In the genomic region with DNA sequence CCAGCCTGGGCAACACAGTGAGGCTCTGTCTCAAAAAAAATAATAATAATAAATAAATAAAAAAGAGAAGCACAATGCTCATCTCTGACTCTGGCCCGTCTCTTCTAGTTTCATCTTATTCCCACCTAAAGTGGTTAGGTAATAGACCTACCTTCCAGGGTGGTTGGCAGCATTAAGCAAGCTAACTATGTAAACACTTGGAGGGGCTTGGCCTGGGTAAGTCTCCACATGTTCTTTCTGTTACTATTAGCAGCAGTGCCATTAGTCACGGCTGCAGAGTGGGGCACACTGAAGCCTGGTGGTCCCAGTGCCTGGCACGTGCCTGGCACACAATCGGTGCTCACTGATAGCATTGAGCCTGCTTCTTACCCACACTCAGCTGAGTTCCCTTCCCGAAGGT, we compare ENCODE assay signal across 12 cellular contexts. TPM values are rescaled to one million over a fixed set of nuclear protein-coding genes. Genes with fewer than 3 reads are reported as not detected.
DNase-seq lines count a peak whose midpoint lies in the region; ATAC-seq and TF ChIP-seq lines count a peak whose summit lies in the region.
"Not testable (repeated sequence)": the region's sequence is repeated elsewhere in the genome, so short reads cannot be mapped to it uniquely, and the experiment has no call there.
"Had no signal": no experiment of that assay in that cellular context is flagged by ENCODE, and none has a peak within 500 bp of the region (broad histone marks: within the 10 kb centered on the region; RNA-seq: fewer than 3 reads in every experiment).

No MANE protein-coding gene starts in this region.

- H3K4me3 ChIP-seq in left lung, result not testable (repeated sequence)
- H3K4me3 ChIP-seq in thymus (ENCODE audit: low read length), result peak overlapping the region; percentile 29

- peak overlapping the region in 2 of 3 donors; percentile 31 to 62 for H3K4me3 Mint-ChIP-seq in T-cell
- H3K4me3 Mint-ChIP-seq in activated CD8-positive, alpha-beta memory T cell treated with anti-CD3 and anti-CD28 coated beads, Interleukin-2, amount 10 ng/mL, durations not matched to agents 7 days and 5 days, result peak overlapping the region; percentile 68
- H3K4me3 Mint-ChIP-seq in activated naive CD8-positive, alpha-beta T cell, result peak overlapping the region; percentile 84
- peak overlapping the region; percentile 69 for H3K4me3 Mint-ChIP-seq in activated naive CD8-positive, alpha-beta T cell treated with anti-CD3 and anti-CD28 coated beads, Interleukin-2, amount 50 U/mL, for 24 hours
- H3K4me3 Mint-ChIP-seq in stimulated activated effector memory CD8-positive, alpha-beta T cell treated with anti-CD3 and anti-CD28 coated beads, Interleukin-12 subunit alpha, Interleukin-12 subunit beta, amount 100 ng/mL, for 72 hours, result peak overlapping the region; percentile 38

- POLR2A ChIA-PET in T-cell (lab: Charles Lee), result not testable (repeated sequence)

- DNase-seq in T-cell; activated CD8-positive, alpha-beta memory T cell treated with anti-CD3 and anti-CD28 coated beads, Interleukin-2, amount 10 ng/mL, durations not matched to agents 7 days and 5 days; activated naive CD8-positive, alpha-beta T cell treated with anti-CD3 and anti-CD28 coated beads, Interleukin-2, amount 50 U/mL, for 24 hours; left lung; stimulated activated effector memory CD8-positive, alpha-beta T cell treated with anti-CD3 and anti-CD28 coated beads, Interleukin-12 subunit alpha, Interleukin-12 subunit beta, amount 100 ng/mL, for 72 hours (ENCODE audit: low spot score in 2 of 2): not testable (repeated sequence)

- peaks cover 9 to 17% of the 10 kb centered on the region in 2 donors for H3K27me3 ChIP-seq in left lung
- H3K27me3 ChIP-seq in thymus (ENCODE audit: control insufficient read depth, insufficient read depth), result not testable (repeated sequence)

- intact Hi-C loops in left lung (cut with DNase I), result not testable (repeated sequence)

- H3K27ac Mint-ChIP-seq in T-cell, result peak overlapping the region; percentile 40 to 46
- peak overlapping the region; percentile 80 for H3K27ac Mint-ChIP-seq in activated CD8-positive, alpha-beta memory T cell treated with anti-CD3 and anti-CD28 coated beads, Interleukin-2, amount 10 ng/mL, durations not matched to agents 7 days and 5 days
- peak overlapping the region; percentile 93 for H3K27ac Mint-ChIP-seq in activated naive CD8-positive, alpha-beta T cell
- H3K27ac Mint-ChIP-seq in activated naive CD8-positive, alpha-beta T cell treated with anti-CD3 and anti-CD28 coated beads, Interleukin-2, amount 50 U/mL, for 24 hours, result peak overlapping the region; percentile 80
- H3K27ac Mint-ChIP-seq in stimulated activated effector memory CD8-positive, alpha-beta T cell treated with anti-CD3 and anti-CD28 coated beads, Interleukin-12 subunit alpha, Interleukin-12 subunit beta, amount 100 ng/mL, for 72 hours, result peak overlapping the region; percentile 74

- H3K27ac ChIP-seq in left lung; thymus (ENCODE audit: low read depth): not testable (repeated sequence)

- not testable (repeated sequence) for ATAC-seq in T-cell (replicated peaks in 1 of 4); activated CD8-positive, alpha-beta memory T cell treated with anti-CD3 and anti-CD28 coated beads, Interleukin-2, amount 10 ng/mL, durations not matched to agents 7 days and 5 days; activated naive CD8-positive, alpha-beta T cell treated with anti-CD3 and anti-CD28 coated beads, Interleukin-2, amount 50 U/mL, for 24 hours; stimulated activated effector memory CD8-positive, alpha-beta T cell treated with anti-CD3 and anti-CD28 coated beads, Interleukin-12 subunit alpha, Interleukin-12 subunit beta, amount 100 ng/mL, for 72 hours
- peak; percentile 82 for ATAC-seq in left lung

- CTCF ChIA-PET in T-cell (lab: Charles Lee); activated CD8-positive, alpha-beta memory T cell treated with anti-CD3 and anti-CD28 coated beads, Interleukin-2, amount 10 ng/mL, durations not matched to agents 7 days and 5 days (lab: Charles Lee): not testable (repeated sequence)

- WGBS in thymus, result 95% methylated on average over 5 of the region's 5 CpGs

- peaks cover 0 to 18% of the 10 kb centered on the region in 2 donors for H3K27me3 Mint-ChIP-seq in T-cell
- H3K27me3 Mint-ChIP-seq in activated CD8-positive, alpha-beta memory T cell treated with anti-CD3 and anti-CD28 coated beads, Interleukin-2, amount 10 ng/mL, durations not matched to agents 7 days and 5 days; activated naive CD8-positive, alpha-beta T cell; activated naive CD8-positive, alpha-beta T cell treated with anti-CD3 and anti-CD28 coated beads, Interleukin-2, amount 50 U/mL, for 24 hours: not testable (repeated sequence)

- not testable (repeated sequence) for H3K36me3 ChIP-seq in left lung
- H3K36me3 ChIP-seq in thymus (ENCODE audit: control insufficient read depth, insufficient read depth), result peaks cover 23% of the 10 kb centered on the region

- not testable (repeated sequence) for H3K36me3 Mint-ChIP-seq in T-cell; activated naive CD8-positive, alpha-beta T cell
- peaks cover 30% of the 10 kb centered on the region for H3K36me3 Mint-ChIP-seq in activated CD8-positive, alpha-beta memory T cell treated with anti-CD3 and anti-CD28 coated beads, Interleukin-2, amount 10 ng/mL, durations not matched to agents 7 days and 5 days
- H3K36me3 Mint-ChIP-seq in activated naive CD8-positive, alpha-beta T cell treated with anti-CD3 and anti-CD28 coated beads, Interleukin-2, amount 50 U/mL, for 24 hours (ENCODE audit: low read depth), result peaks cover 16% of the 10 kb centered on the region
- peaks cover 37% of the 10 kb centered on the region for H3K36me3 Mint-ChIP-seq in stimulated activated effector memory CD8-positive, alpha-beta T cell treated with anti-CD3 and anti-CD28 coated beads, Interleukin-12 subunit alpha, Interleukin-12 subunit beta, amount 100 ng/mL, for 72 hours

- not testable (repeated sequence) for H3K9me3 Mint-ChIP-seq in T-cell; activated CD8-positive, alpha-beta memory T cell treated with anti-CD3 and anti-CD28 coated beads, Interleukin-2, amount 10 ng/mL, durations not matched to agents 7 days and 5 days (ENCODE audit: low read depth); activated naive CD8-positive, alpha-beta T cell (ENCODE audit: low read depth); activated naive CD8-positive, alpha-beta T cell treated with anti-CD3 and anti-CD28 coated beads, Interleukin-2, amount 50 U/mL, for 24 hours; stimulated activated effector memory CD8-positive, alpha-beta T cell treated with anti-CD3 and anti-CD28 coated beads, Interleukin-12 subunit alpha, Interleukin-12 subunit beta, amount 100 ng/mL, for 72 hours

- not testable (repeated sequence) for H3K4me1 ChIP-seq in left lung; thymus (ENCODE audit: control insufficient read depth, insufficient read depth, low read length)

- H3K9me3 ChIP-seq in left lung; thymus (ENCODE audit: control insufficient read depth): not testable (repeated sequence)

- H3K4me1 Mint-ChIP-seq in T-cell, result peaks cover 0 to 17% (median 0%) of the 10 kb centered on the region in 3 donors
- H3K4me1 Mint-ChIP-seq in activated CD8-positive, alpha-beta memory T cell treated with anti-CD3 and anti-CD28 coated beads, Interleukin-2, amount 10 ng/mL, durations not matched to agents 7 days and 5 days, result peaks cover 38% of the 10 kb centered on the region
- H3K4me1 Mint-ChIP-seq in activated naive CD8-positive, alpha-beta T cell (ENCODE audit: low read depth), result peaks cover 39% of the 10 kb centered on the region
- peaks cover 43% of the 10 kb centered on the region for H3K4me1 Mint-ChIP-seq in activated naive CD8-positive, alpha-beta T cell treated with anti-CD3 and anti-CD28 coated beads, Interleukin-2, amount 50 U/mL, for 24 hours
- not testable (repeated sequence) for H3K4me1 Mint-ChIP-seq in stimulated activated effector memory CD8-positive, alpha-beta T cell treated with anti-CD3 and anti-CD28 coated beads, Interleukin-12 subunit alpha, Interleukin-12 subunit beta, amount 100 ng/mL, for 72 hours

- TF ChIP-seq CTCF in left lung (IDR thresholded peaks at IDR 0.05), result not testable (repeated sequence)

RNA-seq across cellular contexts. Expression of a gene that starts 4.0 kb away (rescaled TPM):
- total RNA-seq in T-cell (100 to 1,000 TPM in 3 of 5 donors, 10 to 100 TPM in 2; 50.8 to 206 (median 117) TPM), left lung (1 to 10 TPM in 1 of 2 donors, not detected in 1; 3.6 TPM)
- 100 to 1,000 TPM; 296 to 396 TPM for total RNA-seq in activated CD8-positive, alpha-beta memory T cell treated with anti-CD3 and anti-CD28 coated beads, Interleukin-2, amount 10 ng/mL, durations not matched to agents 7 days and 5 days
- polyA plus RNA-seq in thymus, result 111 TPM
- total RNA-seq: A172, A673, GM23248 had no signal
- polyA plus RNA-seq: BJ, GM12878, GM23248 had no signal

Comparison
In these comparisons a context has a peak if more than half of its experiments do, and no peak if none do; other contexts are left out.
1. H3K27ac Mint-ChIP-seq: peak in every context shown above with its lines; median percentile 93 in activated naive CD8-positive, alpha-beta T cell; 80 in activated CD8-positive, alpha-beta memory T cell treated with anti-CD3 and anti-CD28 coated beads, Interleukin-2, amount 10 ng/mL, durations not matched to agents 7 days and 5 days; 80 in activated naive CD8-positive, alpha-beta T cell treated with anti-CD3 and anti-CD28 coated beads, Interleukin-2, amount 50 U/mL, for 24 hours; 74 in stimulated activated effector memory CD8-positive, alpha-beta T cell treated with anti-CD3 and anti-CD28 coated beads, Interleukin-12 subunit alpha, Interleukin-12 subunit beta, amount 100 ng/mL, for 72 hours; 43 in T-cell.
2. RNA of a gene that starts 4.0 kb away (total RNA-seq): 296 to 396 TPM in activated CD8-positive, alpha-beta memory T cell treated with anti-CD3 and anti-CD28 coated beads, Interleukin-2, amount 10 ng/mL, durations not matched to agents 7 days and 5 days and 50.8 to 206 TPM in T-cell; 3.6 TPM in left lung; every median in the first group is over 10 times any median in the second.
3. Peak in every context shown above with its lines, with median percentiles within 50 percentile points of each other: H3K4me3 Mint-ChIP-seq.